Comparison of ENCODE assay signal across 11 cellular contexts in genomic region chr5:181101930-181102674, GRCh38. TPM values are rescaled to one million over a fixed set of nuclear protein-coding genes. Genes with fewer than 3 reads are reported as not detected.
DNase-seq lines count a peak whose midpoint lies in the region; ATAC-seq, FAIRE-seq and TF ChIP-seq lines count a peak whose summit lies in the region.
"Not testable (repeated sequence)": the region's sequence is repeated elsewhere in the genome, so short reads cannot be mapped to it uniquely, and the experiment has no call there.
"Had no signal": no experiment of that assay in that cellular context is flagged by ENCODE, and none has a peak within 500 bp of the region (broad histone marks: within the 10 kb centered on the region; RNA-seq: fewer than 3 reads in every experiment).

No MANE protein-coding gene starts in this region.

- H2BK5ac ChIP-seq in IMR-90 (ENCODE audit: low read depth, low read length, poor library complexity, severe bottlenecking) = not testable (repeated sequence)

- H3K36me3 ChIP-seq in IMR-90 (ENCODE audit: control insufficient read depth, insufficient read depth, low read length); bronchial epithelial cell (ENCODE audit: control insufficient read depth, insufficient read depth, low read length): not testable (repeated sequence)

- not testable (repeated sequence) for H3K9ac ChIP-seq in IMR-90 (ENCODE audit: low read depth, low read length)

- not testable (repeated sequence) for H3K27ac ChIP-seq in IMR-90 (ENCODE audit: insufficient read depth, low read length)

- POLR2A ChIA-PET in IMR-90 (lab: Charles Lee; ENCODE audit: unreplicated experiment); WTC11 (lab: Charles Lee): not testable (repeated sequence)

- H2BK120ac ChIP-seq in IMR-90 (ENCODE audit: low read depth, low read length) = not testable (repeated sequence)

- peaks cover 18% of the 10 kb centered on the region for H3K4me1 Mint-ChIP-seq in WTC11

- H3K79me1 ChIP-seq in IMR-90 (ENCODE audit: low read depth in 1 of 2, low read length in 2 of 2) = not testable (repeated sequence)

- not testable (repeated sequence) for H3K4me3 ChIP-seq in IMR-90 (ENCODE audit: insufficient read depth, low read depth, low read length); bronchial epithelial cell (ENCODE audit: low read depth, low read length)

- H2BK15ac ChIP-seq in IMR-90 (ENCODE audit: low read depth, low read length) = not testable (repeated sequence)

- not testable (repeated sequence) for H3K56ac ChIP-seq in IMR-90 (ENCODE audit: extremely low read depth, insufficient read depth, low read length)

- H2BK20ac ChIP-seq in IMR-90 (ENCODE audit: low read depth, low read length) = not testable (repeated sequence)

- H3K27me3 ChIP-seq in IMR-90 (ENCODE audit: control insufficient read depth, insufficient read depth, low read length) = peaks cover 18% of the 10 kb centered on the region
- H3K27me3 ChIP-seq in bronchial epithelial cell (ENCODE audit: control insufficient read depth, insufficient read depth, low read length) = not testable (repeated sequence)

- H4K8ac ChIP-seq in IMR-90 (ENCODE audit: low read depth in 2 of 2, low read length in 2 of 2) = not testable (repeated sequence)

- ATAC-seq in IMR-90 (ENCODE audit: low read depth) = peak; percentile 70
- peak; percentile 61 for ATAC-seq in WTC11
- ATAC-seq in activated naive CD4-positive, alpha-beta T cell treated with anti-CD3 and anti-CD28 coated beads, Interleukin-2, amount 50 U/mL, for 72 hours = peak; percentile 38 to 52
- peak; percentile 77 for ATAC-seq in stimulated activated naive CD8-positive, alpha-beta T cell treated with anti-CD3 and anti-CD28 coated beads, Interleukin-15, Interleukin-2, amounts not matched to agents 100 U/mL and 50 U/mL, for 24 hours

- not testable (repeated sequence) for H3K36me3 Mint-ChIP-seq in WTC11
- H3K36me3 Mint-ChIP-seq in activated naive CD4-positive, alpha-beta T cell treated with anti-CD3 and anti-CD28 coated beads, Interleukin-2, amount 50 U/mL, for 72 hours = peaks cover 0 to 14% of the 10 kb centered on the region in 2 donors

- not testable (repeated sequence) for BruUV-seq in IMR-90 (replicated peaks; lab: Mats Ljungman, UMichigan)

- not testable (repeated sequence) for H3K9me1 ChIP-seq in IMR-90 (ENCODE audit: insufficient read depth, low read length)

- not testable (repeated sequence) for TF ChIP-seq POLR2A in GM12892 (IDR thresholded peaks at IDR 0.05; ENCODE audit: low read depth, low read length); IMR-90 (IDR thresholded peaks at IDR 0.05; ENCODE audit: low read depth, low read length)

- H2AK5ac ChIP-seq in IMR-90 (ENCODE audit: low read depth, low read length) = not testable (repeated sequence)

- not testable (repeated sequence) for H3K4me3 Mint-ChIP-seq in WTC11

- H4K20me1 ChIP-seq in IMR-90 (ENCODE audit: insufficient read depth, low read length) = not testable (repeated sequence)

- H3K14ac ChIP-seq in IMR-90 (replicated peaks; ENCODE audit: low read depth, low read length) = not testable (repeated sequence)

- H4K91ac ChIP-seq in IMR-90 (ENCODE audit: insufficient read depth, low read depth, low read length) = not testable (repeated sequence)

- not testable (repeated sequence) for H4K5ac ChIP-seq in IMR-90 (ENCODE audit: low read depth, low read length)

- H3K18ac ChIP-seq in IMR-90 (ENCODE audit: low read depth, low read length) = not testable (repeated sequence)

- not testable (repeated sequence) for H3K9me3 Mint-ChIP-seq in WTC11; activated naive CD4-positive, alpha-beta T cell treated with anti-CD3 and anti-CD28 coated beads, Interleukin-2, amount 50 U/mL, for 72 hours

- not testable (repeated sequence) for H3K23ac ChIP-seq in IMR-90 (ENCODE audit: low read depth, low read length)

- not testable (repeated sequence) for H2AFZ ChIP-seq in IMR-90 (replicated peaks; ENCODE audit: low read length, poor library complexity)

- not testable (repeated sequence) for DNase-seq in GM12892 (ENCODE audit: insufficient read length); IMR-90; WTC11 (ENCODE audit: low spot score); activated naive CD4-positive, alpha-beta T cell treated with anti-CD3 and anti-CD28 coated beads, Interleukin-2, amount 50 U/mL, for 72 hours (ENCODE audit: low spot score in 2 of 2); bronchial epithelial cell (ENCODE audit: low read depth); stimulated activated naive CD8-positive, alpha-beta T cell treated with anti-CD3 and anti-CD28 coated beads, Interleukin-15, Interleukin-2, amounts not matched to agents 100 U/mL and 50 U/mL, for 24 hours

- intact Hi-C loops in IMR-90 (cut with micrococcal nuclease) = not testable (repeated sequence)

- not testable (repeated sequence) for H2AK9ac ChIP-seq in IMR-90 (replicated peaks; ENCODE audit: low read depth, low read length, poor library complexity)

- not testable (repeated sequence) for H3K4ac ChIP-seq in IMR-90 (ENCODE audit: low read depth, low read length)

- TF ChIP-seq CTCF in IMR-90 (conservative IDR thresholded peaks at IDR 0.05; ENCODE audit: low read depth, low read length); WTC11 (IDR thresholded peaks at IDR 0.05); bronchial epithelial cell (IDR thresholded peaks at IDR 0.05; ENCODE audit: insufficient read depth, low read length, severe bottlenecking): not testable (repeated sequence)

- not testable (repeated sequence) for H3K27ac Mint-ChIP-seq in WTC11; activated naive CD4-positive, alpha-beta T cell treated with anti-CD3 and anti-CD28 coated beads, Interleukin-2, amount 50 U/mL, for 72 hours

- not testable (repeated sequence) for H3K4me1 ChIP-seq in IMR-90 (ENCODE audit: control insufficient read depth, insufficient read depth, low read length)

- CTCF ChIA-PET in IMR-90 (lab: Yijun Ruan, JAX); WTC11 (lab: Charles Lee): not testable (repeated sequence)

- H3K27me3 Mint-ChIP-seq in WTC11 (ENCODE audit: low read depth) = peaks cover 54% of the 10 kb centered on the region

- FAIRE-seq in GM12892 (lab: Jason Lieb, UNC) (peak; percentile 94), bronchial epithelial cell (lab: Jason Lieb, UNC) (peak; percentile 96), islet of Langerhans (lab: Jason Lieb, UNC) (peak; percentile 84)

- dilution Hi-C loops in IMR-90 (cut with HindIII; ENCODE audit: low sequenced_read_pairs, unreplicated experiment) = not testable (repeated sequence)

- in situ Hi-C loops in IMR-90 (cut with MboI; ENCODE audit: low sequenced_read_pairs) = not testable (repeated sequence)

- no CpG with 5 or more reads among the region's 30 CpGs for WGBS in IMR-90 (ENCODE audit: extremely low coverage in 2 of 2, insufficient read length in 1 of 2), 2 experiments

- not testable (repeated sequence) for TF ChIP-seq RAD21 in IMR-90 (IDR thresholded peaks at IDR 0.05; ENCODE audit: low read length)

- H3K9me3 ChIP-seq in IMR-90 (ENCODE audit: control insufficient read depth, insufficient read depth, low read length) = not testable (repeated sequence)

- not testable (repeated sequence) for H3K4me2 ChIP-seq in IMR-90 (ENCODE audit: low read depth, low read length)

RNA-seq across cellular contexts. Expression of gene OR2V1, which starts 28.9 kb away (rescaled TPM):
- polyA plus RNA-seq in GM12892 (2012; ENCODE audit: missing spikeins) = not detected
- not detected in 2 replicates for total RNA-seq in IMR-90 (2012; rRNA removed)
- polyA plus RNA-seq in IMR-90 (2012; rRNA removed) = not detected in 2 replicates
- polyA plus RNA-seq in IMR-90 (2012; cell fraction: cytosol; rRNA removed) = not detected in 2 replicates
- polyA plus RNA-seq in IMR-90 (2012; cell fraction: nucleus; rRNA removed; ENCODE audit: low replicate concordance) = not detected in 2 replicates
- not detected in 3 replicates for total RNA-seq in WTC11 (2021)
- total RNA-seq in activated naive CD4-positive, alpha-beta T cell treated with anti-CD3 and anti-CD28 coated beads, Interleukin-2, amount 50 U/mL, for 72 hours = not detected
- total RNA-seq in bronchial epithelial cell = not detected in 2 replicates
- total RNA-seq: CD8-positive, alpha-beta memory T cell; OCI-LY7; Peyer's patch had no signal
- polyA plus RNA-seq: CD14-positive monocyte; CD8-positive, alpha-beta memory T cell had no signal

RNA-seq across cellular contexts. Expression of gene OR2V2, which starts 45.3 kb away (rescaled TPM):
- not detected for polyA plus RNA-seq in GM12892 (2012; ENCODE audit: missing spikeins)
- total RNA-seq in IMR-90 (2012; rRNA removed) = not detected in 2 replicates
- polyA plus RNA-seq in IMR-90 (2012; rRNA removed) = not detected in 2 replicates
- not detected in 2 replicates for polyA plus RNA-seq in IMR-90 (2012; cell fraction: cytosol; rRNA removed)
- not detected in 2 replicates for polyA plus RNA-seq in IMR-90 (2012; cell fraction: nucleus; rRNA removed; ENCODE audit: low replicate concordance)
- total RNA-seq in WTC11 (2021) = not detected in 3 replicates
- not detected for total RNA-seq in activated naive CD4-positive, alpha-beta T cell treated with anti-CD3 and anti-CD28 coated beads, Interleukin-2, amount 50 U/mL, for 72 hours
- total RNA-seq in bronchial epithelial cell = not detected in 2 replicates
- total RNA-seq: CD8-positive, alpha-beta memory T cell; Peyer's patch had no signal
- polyA plus RNA-seq: CD14-positive monocyte; CD8-positive, alpha-beta memory T cell had no signal
